ENCODE assay signal across 10 cellular contexts in genomic region chr1:203328714-203329122, GRCh38. TPM values are rescaled to one million over a fixed set of nuclear protein-coding genes. Genes with fewer than 3 reads are reported as not detected.
DNase-seq lines count a peak whose midpoint lies in the region; ATAC-seq lines count a peak whose summit lies in the region.
"Had no signal": no experiment of that assay in that cellular context is flagged by ENCODE, and none has a peak within 500 bp of the region (broad histone marks: within the 10 kb centered on the region; RNA-seq: fewer than 3 reads in every experiment).

No MANE protein-coding gene starts in this region.

- H3K36me3 Mint-ChIP-seq in activated T-helper 2 cell treated with anti-CD3 and anti-CD28 coated beads, Interferon-gamma antibody, Interleukin-2, Interleukin-4, amounts not matched to agents 10 μg/mL and 5 μg/mL and 100 μg/mL, durations not matched to agents 14 hours and 24 hours and 36 hours (ENCODE audit: low read depth) = no peaks in the 10 kb centered on the region
- no peaks in the 10 kb centered on the region for H3K36me3 Mint-ChIP-seq in natural killer cell treated with Interleukin-12 subunit alpha and Interleukin-12 subunit beta and Interleukin-15 and Interleukin-18, amount 100 ng/mL, for 72 hours

- no peak for ATAC-seq in natural killer cell treated with Interleukin-12 subunit alpha and Interleukin-12 subunit beta and Interleukin-15 and Interleukin-18, amount 100 ng/mL, for 72 hours
- ATAC-seq in HG02588 (IDR thresholded peaks at IDR 0.05; ENCODE audit: unreplicated experiment) (no peak), GM21423 (IDR thresholded peaks at IDR 0.05; ENCODE audit: unreplicated experiment) (no peak)

- intact Hi-C loops in activated T-helper 2 cell treated with anti-CD3 and anti-CD28 coated beads, Interferon-gamma antibody, Interleukin-2, Interleukin-4, amounts not matched to agents 10 μg/mL and 5 μg/mL and 100 μg/mL, durations not matched to agents 14 hours and 24 hours and 36 hours (cut with micrococcal nuclease) = loop anchor here (1.0 to 10.0 kb wide), 3 partner anchors 12 to 466 kb away; partner anchors contain the start of genes LAX1, ZBED6 and ZC3H11A

- DNase-seq in DMS153 (lab: John Stamatoyannopoulos, UW) = peak; percentile 85
- DNase-seq in M059J (ENCODE audit: low read depth) = peak; percentile 48
- DNase-seq in activated T-helper 2 cell treated with anti-CD3 and anti-CD28 coated beads, Interferon-gamma antibody, Interleukin-2, Interleukin-4, amounts not matched to agents 10 μg/mL and 5 μg/mL and 100 μg/mL, durations not matched to agents 14 hours and 24 hours and 36 hours (ENCODE audit: low spot score) = no peak
- no peak for DNase-seq in natural killer cell treated with Interleukin-12 subunit alpha and Interleukin-12 subunit beta and Interleukin-15 and Interleukin-18, amount 100 ng/mL, for 72 hours (ENCODE audit: low spot score)
- DNase-seq in NCI-H446 treated with DMSO at 0.1 percent for 48 hours (lab: John Stamatoyannopoulos, UW) = no peak
- no peak for DNase-seq in activated gamma-delta T cell treated with Interleukin-2 at 50 U/mL for 16 hours
- DNase-seq: IMR-90, tibial artery had no signal

- H3K4me1 Mint-ChIP-seq in activated T-helper 2 cell treated with anti-CD3 and anti-CD28 coated beads, Interferon-gamma antibody, Interleukin-2, Interleukin-4, amounts not matched to agents 10 μg/mL and 5 μg/mL and 100 μg/mL, durations not matched to agents 14 hours and 24 hours and 36 hours (ENCODE audit: low read depth) = peaks cover 46% of the 10 kb centered on the region
- peaks cover 43% of the 10 kb centered on the region in 2 donors for H3K4me1 Mint-ChIP-seq in natural killer cell treated with Interleukin-12 subunit alpha and Interleukin-12 subunit beta and Interleukin-15 and Interleukin-18, amount 100 ng/mL, for 72 hours (ENCODE audit: low read depth in 2 of 2)

- H3K27me3 Mint-ChIP-seq in activated T-helper 2 cell treated with anti-CD3 and anti-CD28 coated beads, Interferon-gamma antibody, Interleukin-2, Interleukin-4, amounts not matched to agents 10 μg/mL and 5 μg/mL and 100 μg/mL, durations not matched to agents 14 hours and 24 hours and 36 hours (ENCODE audit: low read depth) = no peaks in the 10 kb centered on the region
- H3K27me3 Mint-ChIP-seq in natural killer cell treated with Interleukin-12 subunit alpha and Interleukin-12 subunit beta and Interleukin-15 and Interleukin-18, amount 100 ng/mL, for 72 hours = no peaks in the 10 kb centered on the region

- H3K9me3 Mint-ChIP-seq in activated T-helper 2 cell treated with anti-CD3 and anti-CD28 coated beads, Interferon-gamma antibody, Interleukin-2, Interleukin-4, amounts not matched to agents 10 μg/mL and 5 μg/mL and 100 μg/mL, durations not matched to agents 14 hours and 24 hours and 36 hours = no peaks in the 10 kb centered on the region
- H3K9me3 Mint-ChIP-seq in natural killer cell treated with Interleukin-12 subunit alpha and Interleukin-12 subunit beta and Interleukin-15 and Interleukin-18, amount 100 ng/mL, for 72 hours = no peaks in the 10 kb centered on the region

- H3K27ac Mint-ChIP-seq in activated T-helper 2 cell treated with anti-CD3 and anti-CD28 coated beads, Interferon-gamma antibody, Interleukin-2, Interleukin-4, amounts not matched to agents 10 μg/mL and 5 μg/mL and 100 μg/mL, durations not matched to agents 14 hours and 24 hours and 36 hours = peak overlapping the region; percentile 28
- peak overlapping the region; percentile 94 to 95 for H3K27ac Mint-ChIP-seq in natural killer cell treated with Interleukin-12 subunit alpha and Interleukin-12 subunit beta and Interleukin-15 and Interleukin-18, amount 100 ng/mL, for 72 hours

- no peak overlapping the region for H3K4me3 Mint-ChIP-seq in activated T-helper 2 cell treated with anti-CD3 and anti-CD28 coated beads, Interferon-gamma antibody, Interleukin-2, Interleukin-4, amounts not matched to agents 10 μg/mL and 5 μg/mL and 100 μg/mL, durations not matched to agents 14 hours and 24 hours and 36 hours (ENCODE audit: low read depth)
- H3K4me3 Mint-ChIP-seq in natural killer cell treated with Interleukin-12 subunit alpha and Interleukin-12 subunit beta and Interleukin-15 and Interleukin-18, amount 100 ng/mL, for 72 hours = peak overlapping the region; percentile 93

RNA-seq across cellular contexts. Expression of gene FMOD, which starts 22.2 kb away (rescaled TPM):
- total RNA-seq in M059J (2014; rRNA removed; shearing (Covaris generic)) = not detected in 2 replicates
- total RNA-seq in activated T-helper 2 cell treated with anti-CD3 and anti-CD28 coated beads, Interferon-gamma antibody, Interleukin-2, Interleukin-4, amounts not matched to agents 10 μg/mL and 5 μg/mL and 100 μg/mL, durations not matched to agents 14 hours and 24 hours and 36 hours = 4.0 and 5.4 TPM in 2 replicates
- total RNA-seq in natural killer cell treated with Interleukin-12 subunit alpha and Interleukin-12 subunit beta and Interleukin-15 and Interleukin-18, amount 100 ng/mL, for 72 hours = not detected

RNA-seq across cellular contexts. Expression of gene BTG2, which starts 23.4 kb away (rescaled TPM):
- 0.67 and 1.2 TPM in 2 replicates for total RNA-seq in M059J (2014; rRNA removed; shearing (Covaris generic))
- 98.1 and 98.8 TPM in 2 replicates for total RNA-seq in activated T-helper 2 cell treated with anti-CD3 and anti-CD28 coated beads, Interferon-gamma antibody, Interleukin-2, Interleukin-4, amounts not matched to agents 10 μg/mL and 5 μg/mL and 100 μg/mL, durations not matched to agents 14 hours and 24 hours and 36 hours
- 100 to 1,000 TPM in 1 of 2 donors, 10 to 100 TPM in 1; 82.6 to 157 TPM for total RNA-seq in natural killer cell treated with Interleukin-12 subunit alpha and Interleukin-12 subunit beta and Interleukin-15 and Interleukin-18, amount 100 ng/mL, for 72 hours

Comparison
In these comparisons a context has a peak if more than half of its experiments do, and no peak if none do; other contexts are left out.
1. DNase-seq: peak in DMS153 (single experiment) and M059J (single experiment); none in activated T-helper 2 cell treated with anti-CD3 and anti-CD28 coated beads, Interferon-gamma antibody, Interleukin-2, Interleukin-4, amounts not matched to agents 10 μg/mL and 5 μg/mL and 100 μg/mL, durations not matched to agents 14 hours and 24 hours and 36 hours (single experiment), natural killer cell treated with Interleukin-12 subunit alpha and Interleukin-12 subunit beta and Interleukin-15 and Interleukin-18, amount 100 ng/mL, for 72 hours (single experiment), NCI-H446 treated with DMSO at 0.1 percent for 48 hours (single experiment) and activated gamma-delta T cell treated with Interleukin-2 at 50 U/mL for 16 hours (single experiment).
2. RNA of gene BTG2, which starts 23.4 kb away (total RNA-seq): 82.6 to 157 TPM in natural killer cell treated with Interleukin-12 subunit alpha and Interleukin-12 subunit beta and Interleukin-15 and Interleukin-18, amount 100 ng/mL, for 72 hours and 98.1 to 98.8 TPM in activated T-helper 2 cell treated with anti-CD3 and anti-CD28 coated beads, Interferon-gamma antibody, Interleukin-2, Interleukin-4, amounts not matched to agents 10 μg/mL and 5 μg/mL and 100 μg/mL, durations not matched to agents 14 hours and 24 hours and 36 hours; 0.67 to 1.2 TPM in M059J; every median in the first group is over 10 times any median in the second.